14 cellular contexts compared by ENCODE assay signal in genomic region chr1:164589408-164589807, GRCh38. TPM values are rescaled to one million over a fixed set of nuclear protein-coding genes. Genes with fewer than 3 reads are reported as not detected.
DNase-seq lines count a peak whose midpoint lies in the region; ATAC-seq, FAIRE-seq and TF ChIP-seq lines count a peak whose summit lies in the region.
"Had no signal": no experiment of that assay in that cellular context is flagged by ENCODE, and none has a peak within 500 bp of the region (broad histone marks: within the 10 kb centered on the region; RNA-seq: fewer than 3 reads in every experiment).

No MANE protein-coding gene starts in this region.

- H3K27ac Mint-ChIP-seq in mesothelial cell of epicardium, result peak overlapping the region; percentile 98
- H3K27ac Mint-ChIP-seq: activated B cell treated with CpG ODN at 0.5 μM for 24 hours; activated naive CD8-positive, alpha-beta T cell treated with anti-CD3 and anti-CD28 coated beads, Interleukin-2, amount 50 U/mL, for 24 hours; IgD-negative memory B cell; memory B cell had no signal

- ATAC-seq in HG03139 (IDR thresholded peaks at IDR 0.05; ENCODE audit: unreplicated experiment), result no peak
- ATAC-seq: activated naive CD8-positive, alpha-beta T cell treated with anti-CD3 and anti-CD28 coated beads, Interleukin-2, amount 50 U/mL, for 24 hours had no signal

- H3K9me3 Mint-ChIP-seq in mesothelial cell of epicardium, result no peaks in the 10 kb centered on the region
- H3K9me3 Mint-ChIP-seq: activated B cell treated with CpG ODN at 0.5 μM for 24 hours; activated naive CD8-positive, alpha-beta T cell treated with anti-CD3 and anti-CD28 coated beads, Interleukin-2, amount 50 U/mL, for 24 hours; IgD-negative memory B cell; memory B cell had no signal

- in situ Hi-C loops in mammary epithelial cell (cut with MboI; ENCODE audit: low sequenced_read_pairs in 2 of 2), result no loop called here

- H3K36me3 ChIP-seq in HEK293 (ENCODE audit: control insufficient read depth in 2 of 2, insufficient read depth in 1 of 2, low read length in 2 of 2) (no peaks in the 10 kb centered on the region), mammary epithelial cell (ENCODE audit: insufficient read depth, low read length) (no peaks in the 10 kb centered on the region), stomach smooth muscle (ENCODE audit: control insufficient read depth in 2 of 2, insufficient read depth in 2 of 2, low read length in 2 of 2) (peaks cover 0 to 5% of the 10 kb centered on the region in 2 donors)
- H3K36me3 ChIP-seq: BLaER1 had no signal

- H3K36me3 Mint-ChIP-seq in mesothelial cell of epicardium, result peaks cover 13% of the 10 kb centered on the region
- H3K36me3 Mint-ChIP-seq: IgD-negative memory B cell, memory B cell had no signal

- DNase-seq in mammary epithelial cell (no peak), mesothelial cell of epicardium (ENCODE audit: low spot score in 2 of 2, unreplicated experiment in 2 of 2) (no peak), GF-D8 (lab: John Stamatoyannopoulos, UW) (no peak), NCI-H146 (lab: John Stamatoyannopoulos, UW) (no peak), urothelium cell line (ENCODE audit: low spot score) (no peak)
- DNase-seq: activated B cell treated with CpG ODN at 0.5 μM for 24 hours; activated naive CD8-positive, alpha-beta T cell treated with anti-CD3 and anti-CD28 coated beads, Interleukin-2, amount 50 U/mL, for 24 hours; NCI-H1694 treated with DMSO at 0.1 percent for 48 hours had no signal

- POLR2A ChIA-PET in HEK293 (lab: Yijun Ruan, JAX), result interaction anchor here (1.9 kb wide), 1 partner anchor 31 kb away, joined by 4 read pairs; the partner anchor contains the start of gene PBX1

- no peak overlapping the region for H3K4me2 ChIP-seq in mammary epithelial cell (ENCODE audit: insufficient read depth, low read depth, low read length)
- H3K4me2 ChIP-seq: BLaER1 had no signal

- no TSS peak for BruUV-seq in mammary epithelial cell (replicated peaks; lab: Mats Ljungman, UMichigan)

- H3K9ac ChIP-seq in mammary epithelial cell (ENCODE audit: insufficient read depth, low read length) (no peak overlapping the region), stomach smooth muscle (ENCODE audit: low read length in 2 of 2) (peak overlapping the region; percentile 49 to 68)
- H3K9ac ChIP-seq: BLaER1 had no signal

- no peaks in the 10 kb centered on the region for H3K27me3 Mint-ChIP-seq in mesothelial cell of epicardium (ENCODE audit: low read depth)
- H3K27me3 Mint-ChIP-seq: memory B cell had no signal

- FAIRE-seq in urothelium cell line (lab: Jason Lieb, UNC), result no peak

- H2AFZ ChIP-seq in mammary epithelial cell (ENCODE audit: low read depth, low read length), result peak overlapping the region; percentile 66

- H3K27me3 ChIP-seq in mammary epithelial cell (ENCODE audit: insufficient read depth, low read length) (no peaks in the 10 kb centered on the region), stomach smooth muscle (ENCODE audit: control insufficient read depth in 1 of 2, insufficient read depth in 2 of 2, low read length in 2 of 2) (no peaks in the 10 kb centered on the region)
- H3K27me3 ChIP-seq: BLaER1 had no signal

- H3K79me2 ChIP-seq in mammary epithelial cell (ENCODE audit: insufficient read depth, low read length), result no peaks in the 10 kb centered on the region

- H3K4me3 ChIP-seq in HEK293 (ENCODE audit: low read depth, low read length) (no peak overlapping the region), mammary epithelial cell (replicated peaks in 1 of 3; ENCODE audit: insufficient read depth in 1 of 3, low read depth in 2 of 3, low read length in 3 of 3) (no peak overlapping the region), stomach smooth muscle (ENCODE audit: low read length in 2 of 2) (peak overlapping the region; percentile 17 to 59)
- H3K4me3 ChIP-seq: BLaER1 had no signal

- H3K9me3 ChIP-seq in HEK293 (ENCODE audit: control insufficient read depth, insufficient read depth, low read depth, low read length) (no peaks in the 10 kb centered on the region), mammary epithelial cell (replicated peaks; ENCODE audit: insufficient read depth, low read length) (no peaks in the 10 kb centered on the region), stomach smooth muscle (ENCODE audit: control insufficient read depth in 2 of 2, low read length in 2 of 2) (no peaks in the 10 kb centered on the region)
- H3K9me3 ChIP-seq: BLaER1 had no signal

- CTCF ChIA-PET in HEK293 (lab: Yijun Ruan, JAX), result interaction anchor here (0.6 kb wide), 1 partner anchor 440 kb away, joined by 3 read pairs; no protein-coding TSS in a partner anchor
- CTCF ChIA-PET in mammary epithelial cell (lab: Charles Lee; ENCODE audit: low non-redundant PET), result no interaction called here

- intact Hi-C loops in mammary epithelial cell (cut with micrococcal nuclease), result no loop called here

- TF ChIP-seq CTCF in HEK293 (tag by site-specific recombination; IDR thresholded peaks at IDR 0.05), result no peak
- TF ChIP-seq CTCF in mammary epithelial cell (conservative IDR thresholded peaks at IDR 0.05 in 1 of 2, IDR thresholded peaks at IDR 0.05 in 1 of 2; ENCODE audit: extremely low read depth in 1 of 2, insufficient read depth in 1 of 2, low read depth in 1 of 2, low read length in 2 of 2), result no peak
- no peak for TF ChIP-seq CTCF in mesothelial cell of epicardium (IDR thresholded peaks at IDR 0.05; ENCODE audit: unreplicated experiment)

- H4K20me1 ChIP-seq in mammary epithelial cell (ENCODE audit: insufficient read depth, low read length), result no peaks in the 10 kb centered on the region
- H4K20me1 ChIP-seq: BLaER1 had no signal

- 57% methylated on average over 3 of the region's 3 CpGs for WGBS in mammary epithelial cell (ENCODE audit: low coverage, missing lambda C conversion rate)

- dilution Hi-C loops in mammary epithelial cell (cut with HindIII; ENCODE audit: low sequenced_read_pairs), result no loop called here

- peaks cover 96% of the 10 kb centered on the region for H3K4me1 Mint-ChIP-seq in mesothelial cell of epicardium
- H3K4me1 Mint-ChIP-seq: activated B cell treated with CpG ODN at 0.5 μM for 24 hours; activated naive CD8-positive, alpha-beta T cell treated with anti-CD3 and anti-CD28 coated beads, Interleukin-2, amount 50 U/mL, for 24 hours; IgD-negative memory B cell; memory B cell had no signal

- peak overlapping the region; percentile 93 for H3K27ac ChIP-seq in HEK293 (ENCODE audit: extremely low read depth, low read depth, low read length)
- no peak overlapping the region for H3K27ac ChIP-seq in mammary epithelial cell (ENCODE audit: insufficient read depth, low read depth, low read length)
- H3K27ac ChIP-seq in stomach smooth muscle (ENCODE audit: low read length), result peak overlapping the region; percentile 86
- H3K27ac ChIP-seq: BLaER1 had no signal

- H3K4me3 Mint-ChIP-seq in mesothelial cell of epicardium, result peak overlapping the region; percentile 57
- H3K4me3 Mint-ChIP-seq: activated B cell treated with CpG ODN at 0.5 μM for 24 hours; activated naive CD8-positive, alpha-beta T cell treated with anti-CD3 and anti-CD28 coated beads, Interleukin-2, amount 50 U/mL, for 24 hours; IgD-negative memory B cell; memory B cell had no signal

- H3K4me1 ChIP-seq in HEK293 (ENCODE audit: control insufficient read depth, insufficient read depth, low read length) (peaks cover 30% of the 10 kb centered on the region), mammary epithelial cell (ENCODE audit: insufficient read depth, low read length) (peaks cover 3% of the 10 kb centered on the region), stomach smooth muscle (ENCODE audit: control insufficient read depth, insufficient read depth, low read length) (peaks cover 63% of the 10 kb centered on the region)
- H3K4me1 ChIP-seq: BLaER1 had no signal

TF ChIP-seq in HEK293, 187 proteins besides CTCF, POLR2A, EP300 and RAD21:
- TF ChIP-seq ZNF121 (tag by site-specific recombination; IDR thresholded peaks at IDR 0.05) (no peak), ZFHX2 (tag by site-specific recombination; conservative IDR thresholded peaks at IDR 0.05) (no peak), ZNF626 (tag by site-specific recombination; IDR thresholded peaks at IDR 0.05) (no peak), KLF8 (tag by site-specific recombination; IDR thresholded peaks at IDR 0.05) (no peak), TSHZ1 (tag by site-specific recombination; IDR thresholded peaks at IDR 0.05; ENCODE audit: borderline replicate concordance) (no peak), ZNF366 (tag by site-specific recombination; conservative IDR thresholded peaks at IDR 0.05) (no peak), ZNF623 (tag by site-specific recombination; IDR thresholded peaks at IDR 0.05) (no peak), ZNF473 (tag by site-specific recombination; IDR thresholded peaks at IDR 0.05) (no peak), ZNF416 (tag by site-specific recombination; IDR thresholded peaks at IDR 0.05) (no peak)

RNA-seq across cellular contexts. Expression of gene PBX1, which starts 30.4 kb away (rescaled TPM):
- total RNA-seq in mammary epithelial cell, result 10 to 100 TPM; 10.2 to 14.8 TPM
- 4.9 TPM for polyA plus RNA-seq in mammary epithelial cell
- polyA minus RNA-seq in mammary epithelial cell, result 6.4 TPM
- 699 to 723 TPM (median 719 TPM) in 3 replicates for total RNA-seq in mesothelial cell of epicardium
- total RNA-seq: activated B cell treated with CpG ODN at 0.5 μM for 24 hours had no signal

Comparison
In these comparisons a context has a peak if more than half of its experiments do, and no peak if none do; other contexts are left out.
1. H3K4me3 ChIP-seq: peak in stomach smooth muscle (2 of 2); none in HEK293 (single experiment) and mammary epithelial cell (0 of 3).
2. RNA of gene PBX1, which starts 30.4 kb away (total RNA-seq): 699 to 723 TPM in mesothelial cell of epicardium; 10.2 to 14.8 TPM in mammary epithelial cell; every median in the first group is over 10 times any median in the second.